8 cellular contexts compared by ENCODE assay signal in genomic region chr1:53220171-53220961, GRCh38. TPM values are rescaled to one million over a fixed set of nuclear protein-coding genes. Genes with fewer than 3 reads are reported as not detected.
DNase-seq lines count a peak whose midpoint lies in the region; ATAC-seq and TF ChIP-seq lines count a peak whose summit lies in the region.

Gene CZIB, minus strand, starts transcription at chr1:53220634. Its CDS starts 59 bp downstream, at chr1:53220575.

- peaks cover 35% of the 10 kb centered on the region for H3K36me3 Mint-ChIP-seq in activated T-helper 17 cell treated with anti-CD3 and anti-CD28 coated beads, Interleukin-2, amount 50 U/mL, for 72 hours (ENCODE audit: low read depth)
- peaks cover 0 to 19% (median 0%) of the 10 kb centered on the region in 3 donors for H3K36me3 Mint-ChIP-seq in naive thymus-derived CD8-positive, alpha-beta T cell

- peaks cover 17% of the 10 kb centered on the region for H3K4me1 Mint-ChIP-seq in activated T-helper 17 cell treated with anti-CD3 and anti-CD28 coated beads, Interleukin-2, amount 50 U/mL, for 72 hours
- H3K4me1 Mint-ChIP-seq in naive thymus-derived CD8-positive, alpha-beta T cell, result peaks cover 10 to 30% (median 26%) of the 10 kb centered on the region in 4 donors

- peaks cover 25% of the 10 kb centered on the region for H3K79me2 ChIP-seq in DND-41 (ENCODE audit: insufficient read depth, low read length)
- H3K79me2 ChIP-seq in GM23248 (ENCODE audit: insufficient read depth), result peaks cover 18% of the 10 kb centered on the region
- peaks cover 11% of the 10 kb centered on the region for H3K79me2 ChIP-seq in fibroblast of lung (ENCODE audit: control insufficient read depth, insufficient read depth, low read length)

- H3K9me3 Mint-ChIP-seq in activated T-helper 17 cell treated with anti-CD3 and anti-CD28 coated beads, Interleukin-2, amount 50 U/mL, for 72 hours, result no peaks in the 10 kb centered on the region
- H3K9me3 Mint-ChIP-seq in naive thymus-derived CD8-positive, alpha-beta T cell, result no peaks in the 10 kb centered on the region

- H3K4me3 ChIP-seq in DND-41 (ENCODE audit: low read depth in 1 of 2, low read length in 2 of 2) (peak within 1 kb of the TSS; percentile 52 to 95), GM23248 (peak within 1 kb of the TSS; percentile 93), fibroblast of lung (replicated peaks in 1 of 4; ENCODE audit: control extremely low read depth in 1 of 4, insufficient read depth in 1 of 4, low read depth in 3 of 4, low read length in 4 of 4) (peak within 1 kb of the TSS; percentile 77 to 94 (median 82))

- POLR2A ChIA-PET in naive thymus-derived CD8-positive, alpha-beta T cell (lab: Charles Lee), result interaction anchor here (1.2 to 4.7 kb wide), 4 partner anchors 9 to 25 kb away, joined by 3 to 28 read pairs (median 12); partner anchors contain the start of genes CPT2 and MAGOH

- H3F3A ChIP-seq in GM23248 (ENCODE audit: insufficient read depth), result no peaks in the 10 kb centered on the region

- H3K27me3 ChIP-seq in DND-41 (ENCODE audit: insufficient read depth, low read length, poor library complexity) (no peaks in the 10 kb centered on the region), GM23248 (replicated peaks; ENCODE audit: insufficient read depth) (no peaks in the 10 kb centered on the region), fibroblast of lung (ENCODE audit: control insufficient read depth, insufficient read depth, low read length) (no peaks in the 10 kb centered on the region)

- H3K27ac Mint-ChIP-seq in activated T-helper 17 cell treated with anti-CD3 and anti-CD28 coated beads, Interleukin-2, amount 50 U/mL, for 72 hours, result peak within 1 kb of the TSS; percentile 94
- peak within 1 kb of the TSS; percentile 94 to 99 (median 98) for H3K27ac Mint-ChIP-seq in naive thymus-derived CD8-positive, alpha-beta T cell

- no peak for TF ChIP-seq CTCF in DND-41 (IDR thresholded peaks at IDR 0.05; ENCODE audit: borderline replicate concordance, extremely low read depth, low read length, poor library complexity, severe bottlenecking)
- TF ChIP-seq CTCF in fibroblast of lung (conservative IDR thresholded peaks at IDR 0.05 in 1 of 2, IDR thresholded peaks at IDR 0.05 in 1 of 2; ENCODE audit: low read depth in 1 of 2, low read length in 2 of 2), result no peak

- peak within 1 kb of the TSS; percentile 88 for H3K4me3 Mint-ChIP-seq in activated T-helper 17 cell treated with anti-CD3 and anti-CD28 coated beads, Interleukin-2, amount 50 U/mL, for 72 hours
- peak within 1 kb of the TSS; percentile 89 to 97 (median 92) for H3K4me3 Mint-ChIP-seq in naive thymus-derived CD8-positive, alpha-beta T cell

- H3K27me3 Mint-ChIP-seq in activated T-helper 17 cell treated with anti-CD3 and anti-CD28 coated beads, Interleukin-2, amount 50 U/mL, for 72 hours, result no peaks in the 10 kb centered on the region
- no peaks in the 10 kb centered on the region for H3K27me3 Mint-ChIP-seq in naive thymus-derived CD8-positive, alpha-beta T cell

- WGBS in GM23248 (ENCODE audit: low coverage in 1 of 2, low lambda C conversion rate in 2 of 2, missing lambda C conversion rate in 2 of 2), 2 experiments, result 1% methylated on average over 49 to 56 of the region's 61 CpGs

- H3K9me2 ChIP-seq in GM23248 (ENCODE audit: insufficient read depth), result no peaks in the 10 kb centered on the region

- no peaks in the 10 kb centered on the region for H4K20me1 ChIP-seq in DND-41 (ENCODE audit: insufficient read depth, low read length)
- no peaks in the 10 kb centered on the region for H4K20me1 ChIP-seq in GM23248 (ENCODE audit: insufficient read depth)
- H4K20me1 ChIP-seq in fibroblast of lung (ENCODE audit: control insufficient read depth, extremely low read depth, insufficient read depth, low read length), result no peaks in the 10 kb centered on the region

- H3K36me3 ChIP-seq in DND-41 (ENCODE audit: insufficient read depth, low read length) (peaks cover 34% of the 10 kb centered on the region), GM23248 (ENCODE audit: low read depth) (0 out of 2 replicates have a peak, but pooled peaks cover 4% of the 10 kb centered on the region), fibroblast of lung (ENCODE audit: control insufficient read depth, insufficient read depth, low read length) (peaks cover 4% of the 10 kb centered on the region)

- H3K4me1 ChIP-seq in DND-41 (ENCODE audit: insufficient read depth, low read length), result peaks cover 26% of the 10 kb centered on the region
- H3K4me1 ChIP-seq in GM23248 (ENCODE audit: insufficient read depth), result peaks cover 15% of the 10 kb centered on the region
- peaks cover 4% of the 10 kb centered on the region for H3K4me1 ChIP-seq in fibroblast of lung (ENCODE audit: control insufficient read depth, extremely low read depth, insufficient read depth, low read length)

- H3K27ac ChIP-seq in DND-41 (ENCODE audit: low read length) (peak within 1 kb of the TSS; percentile 94), GM23248 (peak within 1 kb of the TSS; percentile 91), fibroblast of lung (ENCODE audit: insufficient read depth, low read length) (peak within 1 kb of the TSS; percentile 97)

- in situ Hi-C loops in GM23248 (cut with MboI), result no loop called here

- H3K4me2 ChIP-seq in DND-41 (ENCODE audit: insufficient read depth, low read length) (peak within 1 kb of the TSS; percentile 90), GM23248 (ENCODE audit: unreplicated experiment) (peak within 1 kb of the TSS; percentile 97), fibroblast of lung (ENCODE audit: extremely low read depth, insufficient read depth, low read length) (peak within 1 kb of the TSS; percentile 93)

- peak within 1 kb of the TSS; percentile 77 for H3K9ac ChIP-seq in DND-41 (ENCODE audit: low read depth, low read length)
- H3K9ac ChIP-seq in GM23248, result peak within 1 kb of the TSS; percentile 95
- H3K9ac ChIP-seq in fibroblast of lung (ENCODE audit: insufficient read depth, low read length), result peak within 1 kb of the TSS; percentile 95

- peak; percentile 91 for DNase-seq in DND-41
- DNase-seq in GM23248, result peak; percentile 96
- DNase-seq in Kasumi-1 (lab: John Stamatoyannopoulos, UW), result peak; percentile 78 to 84
- DNase-seq in RPMI8226, result peak; percentile 98
- DNase-seq in fibroblast of lung (ENCODE audit: low read depth in 2 of 2), result peak; percentile 90 to 93
- peak; percentile 80 to 98 (median 92) for DNase-seq in naive thymus-derived CD8-positive, alpha-beta T cell
- DNase-seq in stimulated activated naive CD4-positive, alpha-beta T cell (lab: John Stamatoyannopoulos, UW), result peak; percentile 73 to 97 (median 91)

- H3K9me3 ChIP-seq in DND-41 (ENCODE audit: insufficient read depth, low read length, severe bottlenecking), result no peaks in the 10 kb centered on the region
- H3K9me3 ChIP-seq in GM23248 (ENCODE audit: low read depth), result no peaks in the 10 kb centered on the region
- no peaks in the 10 kb centered on the region for H3K9me3 ChIP-seq in fibroblast of lung (ENCODE audit: control insufficient read depth, insufficient read depth, low read depth, low read length)

- H2AFZ ChIP-seq in DND-41 (ENCODE audit: low read depth, low read length), result peak within 1 kb of the TSS; percentile 85
- H2AFZ ChIP-seq in GM23248, result peak within 1 kb of the TSS; percentile 94
- peak within 1 kb of the TSS; percentile 97 for H2AFZ ChIP-seq in fibroblast of lung (ENCODE audit: low read length)

- peak; percentile 93 for ATAC-seq in DND-41 (ENCODE audit: insufficient read depth, low read depth)
- ATAC-seq in activated T-helper 17 cell treated with anti-CD3 and anti-CD28 coated beads, Interleukin-2, amount 50 U/mL, for 72 hours (replicated peaks), result peak; percentile 94
- peak; percentile 91 to 93 for ATAC-seq in naive thymus-derived CD8-positive, alpha-beta T cell

RNA-seq across cellular contexts. Expression of gene CZIB, which starts in this region (rescaled TPM):
- total RNA-seq in GM23248 (2014; rRNA removed; shearing (Covaris generic)), result 49.7 and 63.2 TPM in 2 replicates
- polyA plus RNA-seq in GM23248 (2016; fragmentation: Nextera tagmentation; extraction: Ambion mirVana) (76.6 and 83.4 TPM in 2 replicates), fibroblast of lung (73.1 and 99.4 TPM in 2 replicates)
- 10 to 100 TPM; 43.0 to 48.8 TPM for total RNA-seq in activated T-helper 17 cell treated with anti-CD3 and anti-CD28 coated beads, Interleukin-2, amount 50 U/mL, for 72 hours
- total RNA-seq in fibroblast of lung, result 56.5 and 60.6 TPM in 2 replicates
- polyA plus RNA-seq in fibroblast of lung (2012), result 65.2 and 79.0 TPM in 2 replicates
- polyA minus RNA-seq in fibroblast of lung (ENCODE audit: low replicate concordance), result 19.0 and 20.2 TPM in 2 replicates
- total RNA-seq in naive thymus-derived CD8-positive, alpha-beta T cell, result 10 to 100 TPM; 89.9 to 95.6 TPM
- polyA plus RNA-seq in naive thymus-derived CD8-positive, alpha-beta T cell, result 10 to 100 TPM; 61.2 to 66.5 (median 62.6) TPM

Comparison
In these comparisons a context has a peak if more than half of its experiments do, and no peak if none do; other contexts are left out.
1. Peak in every context shown above with its lines: DNase-seq, ATAC-seq, H3K4me3 ChIP-seq and H3K27ac ChIP-seq.